Comparison of ENCODE assay signal across 16 cellular contexts in the genomic region with DNA sequence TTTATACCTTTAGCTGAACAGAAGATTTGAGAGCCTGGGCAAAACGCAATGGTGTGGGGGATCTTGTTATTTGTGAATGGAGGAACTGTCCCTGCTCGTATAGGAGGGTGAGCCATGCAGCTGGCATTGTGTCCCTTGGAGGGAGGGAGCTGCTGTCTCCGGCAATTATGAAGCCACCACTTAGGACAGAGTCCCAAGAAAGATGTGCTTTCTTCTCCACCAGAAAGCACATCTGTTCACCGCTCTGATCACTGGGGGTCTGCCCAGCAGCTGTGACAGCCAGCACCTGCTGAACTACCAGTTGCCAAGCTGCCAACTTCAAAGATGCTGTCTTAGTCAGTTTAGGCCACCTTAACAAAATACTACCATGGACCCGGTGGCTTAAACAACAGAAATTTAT.
A peak's percentile ranks its signal among the peaks of the same experiment; 100 is the strongest.
DNase-seq lines count a peak whose midpoint lies in the region; ATAC-seq and TF ChIP-seq lines count a peak whose summit lies in the region.
"Had no signal": no experiment of that assay in that cellular context is flagged by ENCODE, and none has a peak within 500 bp of the region (broad histone marks: within the 10 kb centered on the region; RNA-seq: fewer than 3 reads in every experiment).

No MANE protein-coding gene starts in this region.

- no peaks in the 10 kb centered on the region for H3K9me3 ChIP-seq in OCI-LY1 (ENCODE audit: low read length)
- no peaks in the 10 kb centered on the region for H3K9me3 ChIP-seq in WERI-Rb-1 (ENCODE audit: severe bottlenecking)
- H3K9me3 ChIP-seq: thoracic aorta had no signal

- H3K4me3 Mint-ChIP-seq in activated CD4-positive, alpha-beta T cell treated with anti-CD3 and anti-CD28 coated beads for 36 hours, result no peak overlapping the region
- no peak overlapping the region for H3K4me3 Mint-ChIP-seq in stimulated activated naive B cell treated with anti-CD40 and anti-IgM and Interleukin-4, amounts not matched to agents 10 μg/mL and 1 μg/mL and 100 μg/mL, for 72 hours
- H3K4me3 Mint-ChIP-seq: CD4-positive, alpha-beta memory T cell; central memory CD8-positive, alpha-beta T cell; H9; natural killer cell treated with Interleukin-12 subunit alpha and Interleukin-12 subunit beta and Interleukin-15 and Interleukin-18, amount 100 ng/mL, for 72 hours had no signal

- peaks cover 2% of the 10 kb centered on the region for H3K36me3 Mint-ChIP-seq in activated CD4-positive, alpha-beta T cell treated with anti-CD3 and anti-CD28 coated beads for 36 hours (ENCODE audit: low read depth)
- H3K36me3 Mint-ChIP-seq in stimulated activated naive B cell treated with anti-CD40 and anti-IgM and Interleukin-4, amounts not matched to agents 10 μg/mL and 1 μg/mL and 100 μg/mL, for 72 hours, result peaks cover 5 to 11% of the 10 kb centered on the region in 2 donors
- H3K36me3 Mint-ChIP-seq: natural killer cell treated with Interleukin-12 subunit alpha and Interleukin-12 subunit beta and Interleukin-15 and Interleukin-18, amount 100 ng/mL, for 72 hours had no signal

- no peaks in the 10 kb centered on the region for H3K9me2 ChIP-seq in OCI-LY1 (ENCODE audit: low read depth, low read length)

- H3K9ac ChIP-seq in OCI-LY1 (ENCODE audit: low read length), result peak overlapping the region; percentile 57

- no peaks in the 10 kb centered on the region for H3K36me3 ChIP-seq in OCI-LY1 (ENCODE audit: insufficient read depth, low read length)
- H3K36me3 ChIP-seq in WERI-Rb-1, result no peaks in the 10 kb centered on the region
- H3K36me3 ChIP-seq: thoracic aorta had no signal

- no peak overlapping the region for H2AFZ ChIP-seq in OCI-LY1 (ENCODE audit: low read length)

- H3K4me1 ChIP-seq in OCI-LY1 (ENCODE audit: insufficient read depth, low read length, severe bottlenecking), result peaks cover 49% of the 10 kb centered on the region

- H4K20me1 ChIP-seq in OCI-LY1 (ENCODE audit: insufficient read depth, low read length), result no peaks in the 10 kb centered on the region

- no peaks in the 10 kb centered on the region for H3K27me3 Mint-ChIP-seq in activated CD4-positive, alpha-beta T cell treated with anti-CD3 and anti-CD28 coated beads for 36 hours
- no peaks in the 10 kb centered on the region for H3K27me3 Mint-ChIP-seq in stimulated activated naive B cell treated with anti-CD40 and anti-IgM and Interleukin-4, amounts not matched to agents 10 μg/mL and 1 μg/mL and 100 μg/mL, for 72 hours
- H3K27me3 Mint-ChIP-seq: CD4-positive, alpha-beta memory T cell; central memory CD8-positive, alpha-beta T cell; natural killer cell treated with Interleukin-12 subunit alpha and Interleukin-12 subunit beta and Interleukin-15 and Interleukin-18, amount 100 ng/mL, for 72 hours had no signal

- H3K4me3 ChIP-seq in OCI-LY1 (ENCODE audit: low read depth, low read length, poor library complexity, severe bottlenecking) (no peak overlapping the region), WERI-Rb-1 (ENCODE audit: low read depth, low read length) (no peak overlapping the region)
- H3K4me3 ChIP-seq: thoracic aorta had no signal

- CTCF ChIA-PET in activated CD4-positive, alpha-beta T cell treated with anti-CD3 and anti-CD28 coated beads for 36 hours (lab: Charles Lee), result interaction anchor here (0.6 kb wide), 1 partner anchor 13 kb away, joined by 3 read pairs; no protein-coding TSS in a partner anchor

- H3F3A ChIP-seq in OCI-LY1 (ENCODE audit: insufficient read depth, low read length), result no peaks in the 10 kb centered on the region

- DNase-seq in activated CD4-positive, alpha-beta T cell treated with anti-CD3 and anti-CD28 coated beads for 36 hours, result no peak
- no peak for DNase-seq in activated CD4-positive, alpha-beta T cell treated with anti-CD3 and anti-CD28 coated beads, Interleukin-2, amount 50 U/mL, for 48 hours
- DNase-seq in stimulated activated naive B cell treated with anti-CD40 and anti-IgM and Interleukin-4, amounts not matched to agents 10 μg/mL and 1 μg/mL and 100 μg/mL, for 72 hours, result no peak
- no peak for DNase-seq in stimulated activated CD4-positive, alpha-beta T cell treated with anti-CD3 and anti-CD28 coated beads, Interleukin-4, amount 100 ng/mL, for 1 hour
- no peak for DNase-seq in WERI-Rb-1
- DNase-seq: CD4-positive, alpha-beta memory T cell; foreskin melanocyte; H9; left ventricle myocardium superior; NCI-H774 had no signal

- no peaks in the 10 kb centered on the region for H3K79me2 ChIP-seq in OCI-LY1 (ENCODE audit: insufficient read depth, low read length)

- H3K27ac Mint-ChIP-seq in activated CD4-positive, alpha-beta T cell treated with anti-CD3 and anti-CD28 coated beads for 36 hours, result peak overlapping the region; percentile 9
- peak overlapping the region; percentile 86 for H3K27ac Mint-ChIP-seq in stimulated activated naive B cell treated with anti-CD40 and anti-IgM and Interleukin-4, amounts not matched to agents 10 μg/mL and 1 μg/mL and 100 μg/mL, for 72 hours
- H3K27ac Mint-ChIP-seq: natural killer cell treated with Interleukin-12 subunit alpha and Interleukin-12 subunit beta and Interleukin-15 and Interleukin-18, amount 100 ng/mL, for 72 hours had no signal

- peak overlapping the region; percentile 95 for H3K27ac ChIP-seq in OCI-LY1 (ENCODE audit: low read depth, low read length, poor library complexity, severe bottlenecking)
- peak overlapping the region; percentile 19 for H3K27ac ChIP-seq in layer of hippocampus (ENCODE audit: low read depth, low read length)
- H3K27ac ChIP-seq in WERI-Rb-1, result no peak overlapping the region
- H3K27ac ChIP-seq: thoracic aorta had no signal

- H3K4me1 Mint-ChIP-seq in activated CD4-positive, alpha-beta T cell treated with anti-CD3 and anti-CD28 coated beads for 36 hours, result peaks cover 33% of the 10 kb centered on the region
- peaks cover 20 to 29% of the 10 kb centered on the region in 2 donors for H3K4me1 Mint-ChIP-seq in stimulated activated naive B cell treated with anti-CD40 and anti-IgM and Interleukin-4, amounts not matched to agents 10 μg/mL and 1 μg/mL and 100 μg/mL, for 72 hours

- ATAC-seq in activated CD4-positive, alpha-beta T cell treated with anti-CD3 and anti-CD28 coated beads for 36 hours, result no peak
- ATAC-seq in stimulated activated naive B cell treated with anti-CD40 and anti-IgM and Interleukin-4, amounts not matched to agents 10 μg/mL and 1 μg/mL and 100 μg/mL, for 72 hours (replicated peaks), result peak; percentile 14 to 27
- ATAC-seq in GM18873 (IDR thresholded peaks at IDR 0.05; ENCODE audit: low FRiP score, unreplicated experiment), result no peak

- H3K9me3 Mint-ChIP-seq in activated CD4-positive, alpha-beta T cell treated with anti-CD3 and anti-CD28 coated beads for 36 hours (ENCODE audit: low read depth), result no peaks in the 10 kb centered on the region
- H3K9me3 Mint-ChIP-seq in stimulated activated naive B cell treated with anti-CD40 and anti-IgM and Interleukin-4, amounts not matched to agents 10 μg/mL and 1 μg/mL and 100 μg/mL, for 72 hours, result no peaks in the 10 kb centered on the region
- H3K9me3 Mint-ChIP-seq: central memory CD8-positive, alpha-beta T cell; H9; natural killer cell treated with Interleukin-12 subunit alpha and Interleukin-12 subunit beta and Interleukin-15 and Interleukin-18, amount 100 ng/mL, for 72 hours had no signal

- no peaks in the 10 kb centered on the region for H3K27me3 ChIP-seq in OCI-LY1 (ENCODE audit: insufficient read depth, low read length)
- no peaks in the 10 kb centered on the region for H3K27me3 ChIP-seq in layer of hippocampus (ENCODE audit: control insufficient read depth, insufficient read depth, low read length)
- no peaks in the 10 kb centered on the region for H3K27me3 ChIP-seq in WERI-Rb-1 (ENCODE audit: insufficient read depth, low read depth, severe bottlenecking)

- intact Hi-C loops in activated CD4-positive, alpha-beta T cell treated with anti-CD3 and anti-CD28 coated beads for 36 hours (cut with DNase I, micrococcal nuclease), result loop anchor here (2.0 to 10.0 kb wide), 5 partner anchors 149 to 1099 kb away; a partner anchor contains a TSS

- TF ChIP-seq CTCF in OCI-LY1 (IDR thresholded peaks at IDR 0.05; ENCODE audit: low read length) (no peak), WERI-Rb-1 (IDR thresholded peaks at IDR 0.05; ENCODE audit: low read depth, low read length) (no peak)

- POLR2A ChIA-PET in activated CD4-positive, alpha-beta T cell treated with anti-CD3 and anti-CD28 coated beads for 36 hours (lab: Charles Lee), result no interaction called here

- H3K4me2 ChIP-seq in OCI-LY1 (ENCODE audit: low read length), result peak overlapping the region; percentile 56

Comparison
In these comparisons a context has a peak if more than half of its experiments do, and no peak if none do; other contexts are left out.
1. ATAC-seq: peak in stimulated activated naive B cell treated with anti-CD40 and anti-IgM and Interleukin-4, amounts not matched to agents 10 μg/mL and 1 μg/mL and 100 μg/mL, for 72 hours (2 of 2); none in activated CD4-positive, alpha-beta T cell treated with anti-CD3 and anti-CD28 coated beads for 36 hours (single experiment) and GM18873 (single experiment).